Comparison of ENCODE assay signal across 36 cellular contexts in the genomic region with DNA sequence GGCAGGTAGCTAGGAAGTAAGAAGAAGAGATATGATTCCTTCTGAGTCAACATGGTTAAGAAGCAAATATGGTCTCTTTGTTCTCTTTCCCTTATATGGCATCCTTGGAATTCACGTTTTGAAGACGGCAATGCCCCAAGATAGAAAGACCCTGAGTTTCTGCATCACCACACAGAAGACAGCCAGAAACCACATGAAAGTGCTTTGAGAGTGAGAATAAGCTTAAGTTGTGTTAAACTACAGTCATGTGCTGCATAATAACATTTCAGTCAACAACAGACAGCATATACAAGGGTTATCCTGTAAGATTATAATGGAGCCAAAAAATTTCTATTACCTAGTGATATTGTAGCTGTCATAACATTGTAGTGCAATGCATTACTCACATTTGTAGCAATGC.
"Had no signal": no experiment of that assay in that cellular context is flagged by ENCODE, and none has a peak within 500 bp of the region (broad histone marks: within the 10 kb centered on the region; RNA-seq: fewer than 3 reads in every experiment).

No MANE protein-coding gene starts in this region.

- H3K27ac ChIP-seq: ascending aorta, cardiac muscle cell, VCaP had no signal

- H3K27ac Mint-ChIP-seq: activated B cell treated with CpG ODN at 0.5 μM for 24 hours; activated CD4-positive, alpha-beta memory T cell treated with anti-CD3 and anti-CD28 coated beads for 36 hours; activated CD4-positive, alpha-beta T cell treated with anti-CD3 and anti-CD28 coated beads, Interleukin-2, amount 10 ng/mL, durations not matched to agents 24 days and 14 days; activated CD8-positive, alpha-beta T cell treated with anti-CD3 and anti-CD28 coated beads for 36 hours; activated naive CD4-positive, alpha-beta T cell treated with anti-CD3 and anti-CD28 coated beads, Interleukin-2, amount 10 ng/mL, durations not matched to agents 7 days and 5 days; activated naive CD4-positive, alpha-beta T cell treated with anti-CD3 and anti-CD28 coated beads, Interleukin-2, amount 50 U/mL, for 24 hours; activated naive CD8-positive, alpha-beta T cell; activated naive CD8-positive, alpha-beta T cell treated with anti-CD3 and anti-CD28 coated beads, Interleukin-2, amount 10 ng/mL, durations not matched to agents 7 days and 5 days; activated naive CD8-positive, alpha-beta T cell treated with anti-CD3 and anti-CD28 coated beads, Interleukin-2, amount 50 U/mL, for 24 hours; activated T-cell treated with anti-CD3 and anti-CD28 coated beads, Interleukin-2, amount 50 U/mL, for 24 hours; activated T-helper 2 cell treated with anti-CD3 and anti-CD28 coated beads, Interferon-gamma antibody, Interleukin-2, Interleukin-4, amounts not matched to agents 10 μg/mL and 5 μg/mL and 100 μg/mL, durations not matched to agents 14 hours and 24 hours and 36 hours; brain; T-helper 1 cell treated with Interleukin-12 subunit alpha and Interleukin-12 subunit beta and Interleukin-4 antibody, amounts not matched to agents 30 μg/mL and 1 μg/mL, for 36 hours; T-helper 2 cell treated with Interferon-gamma antibody and Interleukin-4, amounts not matched to agents 5 μg/mL and 100 μg/mL, for 36 hours had no signal

- FAIRE-seq: bronchial epithelial cell, TTC549 had no signal

- H3K9me3 ChIP-seq: ascending aorta had no signal

- H3K4me1 Mint-ChIP-seq: activated B cell treated with CpG ODN at 0.5 μM for 24 hours; activated CD4-positive, alpha-beta T cell treated with anti-CD3 and anti-CD28 coated beads, Interleukin-2, amount 10 ng/mL, durations not matched to agents 24 days and 14 days; activated naive CD4-positive, alpha-beta T cell treated with anti-CD3 and anti-CD28 coated beads, Interleukin-2, amount 10 ng/mL, durations not matched to agents 7 days and 5 days; activated naive CD4-positive, alpha-beta T cell treated with anti-CD3 and anti-CD28 coated beads, Interleukin-2, amount 50 U/mL, for 24 hours; activated naive CD8-positive, alpha-beta T cell treated with anti-CD3 and anti-CD28 coated beads, Interleukin-2, amount 10 ng/mL, durations not matched to agents 7 days and 5 days; activated naive CD8-positive, alpha-beta T cell treated with anti-CD3 and anti-CD28 coated beads, Interleukin-2, amount 50 U/mL, for 24 hours; brain; central memory CD8-positive, alpha-beta T cell had no signal

- ATAC-seq: activated CD8-positive, alpha-beta T cell treated with anti-CD3 and anti-CD28 coated beads for 36 hours; activated naive CD8-positive, alpha-beta T cell treated with anti-CD3 and anti-CD28 coated beads, Interleukin-2, amount 50 U/mL, for 24 hours had no signal

- H3K27me3 Mint-ChIP-seq: activated CD4-positive, alpha-beta T cell treated with anti-CD3 and anti-CD28 coated beads, Interleukin-2, amount 10 ng/mL, durations not matched to agents 24 days and 14 days; activated naive CD4-positive, alpha-beta T cell treated with anti-CD3 and anti-CD28 coated beads, Interleukin-2, amount 10 ng/mL, durations not matched to agents 7 days and 5 days; activated naive CD8-positive, alpha-beta T cell; activated naive CD8-positive, alpha-beta T cell treated with anti-CD3 and anti-CD28 coated beads, Interleukin-2, amount 10 ng/mL, durations not matched to agents 7 days and 5 days; activated naive CD8-positive, alpha-beta T cell treated with anti-CD3 and anti-CD28 coated beads, Interleukin-2, amount 50 U/mL, for 24 hours; brain; central memory CD8-positive, alpha-beta T cell had no signal

- H3K9me3 Mint-ChIP-seq: activated B cell treated with CpG ODN at 0.5 μM for 24 hours; activated CD4-positive, alpha-beta memory T cell treated with anti-CD3 and anti-CD28 coated beads for 36 hours; activated CD4-positive, alpha-beta T cell treated with anti-CD3 and anti-CD28 coated beads, Interleukin-2, amount 10 ng/mL, durations not matched to agents 24 days and 14 days; activated CD8-positive, alpha-beta T cell treated with anti-CD3 and anti-CD28 coated beads for 36 hours; activated naive CD4-positive, alpha-beta T cell treated with anti-CD3 and anti-CD28 coated beads, Interleukin-2, amount 10 ng/mL, durations not matched to agents 7 days and 5 days; activated naive CD8-positive, alpha-beta T cell treated with anti-CD3 and anti-CD28 coated beads, Interleukin-2, amount 10 ng/mL, durations not matched to agents 7 days and 5 days; activated naive CD8-positive, alpha-beta T cell treated with anti-CD3 and anti-CD28 coated beads, Interleukin-2, amount 50 U/mL, for 24 hours; activated T-cell treated with anti-CD3 and anti-CD28 coated beads, Interleukin-2, amount 50 U/mL, for 24 hours; activated T-helper 2 cell treated with anti-CD3 and anti-CD28 coated beads, Interferon-gamma antibody, Interleukin-2, Interleukin-4, amounts not matched to agents 10 μg/mL and 5 μg/mL and 100 μg/mL, durations not matched to agents 14 hours and 24 hours and 36 hours; central memory CD8-positive, alpha-beta T cell; T-helper 1 cell treated with Interleukin-12 subunit alpha and Interleukin-12 subunit beta and Interleukin-4 antibody, amounts not matched to agents 30 μg/mL and 1 μg/mL, for 36 hours; T-helper 2 cell treated with Interferon-gamma antibody and Interleukin-4, amounts not matched to agents 5 μg/mL and 100 μg/mL, for 36 hours had no signal

- H3K4me3 Mint-ChIP-seq: activated B cell treated with CpG ODN at 0.5 μM for 24 hours; activated CD4-positive, alpha-beta memory T cell treated with anti-CD3 and anti-CD28 coated beads for 36 hours; activated CD4-positive, alpha-beta T cell treated with anti-CD3 and anti-CD28 coated beads, Interleukin-2, amount 10 ng/mL, durations not matched to agents 24 days and 14 days; activated CD8-positive, alpha-beta T cell treated with anti-CD3 and anti-CD28 coated beads for 36 hours; activated naive CD4-positive, alpha-beta T cell treated with anti-CD3 and anti-CD28 coated beads, Interleukin-2, amount 10 ng/mL, durations not matched to agents 7 days and 5 days; activated naive CD4-positive, alpha-beta T cell treated with anti-CD3 and anti-CD28 coated beads, Interleukin-2, amount 50 U/mL, for 24 hours; activated naive CD8-positive, alpha-beta T cell; activated naive CD8-positive, alpha-beta T cell treated with anti-CD3 and anti-CD28 coated beads, Interleukin-2, amount 10 ng/mL, durations not matched to agents 7 days and 5 days; activated naive CD8-positive, alpha-beta T cell treated with anti-CD3 and anti-CD28 coated beads, Interleukin-2, amount 50 U/mL, for 24 hours; activated T-cell treated with anti-CD3 and anti-CD28 coated beads, Interleukin-2, amount 50 U/mL, for 24 hours; brain; central memory CD8-positive, alpha-beta T cell; T-helper 1 cell treated with Interleukin-12 subunit alpha and Interleukin-12 subunit beta and Interleukin-4 antibody, amounts not matched to agents 30 μg/mL and 1 μg/mL, for 36 hours; T-helper 2 cell treated with Interferon-gamma antibody and Interleukin-4, amounts not matched to agents 5 μg/mL and 100 μg/mL, for 36 hours had no signal

- H3K36me3 ChIP-seq: ascending aorta, cardiac muscle cell had no signal

- H3K4me1 ChIP-seq: ascending aorta had no signal

- H3K27me3 ChIP-seq: ascending aorta, cardiac muscle cell had no signal

- H3K36me3 Mint-ChIP-seq: activated CD4-positive, alpha-beta memory T cell treated with anti-CD3 and anti-CD28 coated beads for 36 hours; activated naive CD4-positive, alpha-beta T cell treated with anti-CD3 and anti-CD28 coated beads, Interleukin-2, amount 10 ng/mL, durations not matched to agents 7 days and 5 days; activated naive CD4-positive, alpha-beta T cell treated with anti-CD3 and anti-CD28 coated beads, Interleukin-2, amount 50 U/mL, for 24 hours; activated naive CD8-positive, alpha-beta T cell; activated naive CD8-positive, alpha-beta T cell treated with anti-CD3 and anti-CD28 coated beads, Interleukin-2, amount 10 ng/mL, durations not matched to agents 7 days and 5 days; brain had no signal

- DNase-seq: activated B cell treated with CpG ODN at 0.5 μM for 24 hours; activated CD4-positive, alpha-beta memory T cell treated with anti-CD3 and anti-CD28 coated beads for 36 hours; activated CD4-positive, alpha-beta T cell treated with anti-CD3 and anti-CD28 coated beads for 4 hours; activated CD4-positive, alpha-beta T cell treated with anti-CD3 and anti-CD28 coated beads, Interleukin-2, amount 10 ng/mL, durations not matched to agents 24 days and 14 days; activated CD4-positive, alpha-beta T cell treated with anti-CD3 and anti-CD28 coated beads, Interleukin-2, amount 50 U/mL, for 1 hour; activated CD4-positive, alpha-beta T cell treated with anti-CD3 and anti-CD28 coated beads, Interleukin-2, amount 50 U/mL, for 4 hours; activated CD4-positive, CD25-positive, alpha-beta regulatory T cell treated with anti-CD3 and anti-CD28 coated beads, Interleukin-2, amount 50 U/mL, for 72 hours; activated CD8-positive, alpha-beta memory T cell treated with anti-CD3 and anti-CD28 coated beads, Interleukin-2, amount 50 U/mL, for 48 hours; activated CD8-positive, alpha-beta T cell treated with anti-CD3 and anti-CD28 coated beads for 36 hours; activated effector memory CD4-positive, alpha-beta T cell treated with Interleukin-2 at 50 U/mL for 16 hours; activated gamma-delta T cell; activated naive CD4-positive, alpha-beta T cell treated with anti-CD3 and anti-CD28 coated beads, Interleukin-2, amount 10 ng/mL, durations not matched to agents 7 days and 5 days; activated naive CD4-positive, alpha-beta T cell treated with Interleukin-2 at 50 U/mL for 16 hours; activated naive CD8-positive, alpha-beta T cell treated with anti-CD3 and anti-CD28 coated beads, Interleukin-2, amount 10 ng/mL, durations not matched to agents 7 days and 5 days; activated naive CD8-positive, alpha-beta T cell treated with anti-CD3 and anti-CD28 coated beads, Interleukin-2, amount 50 U/mL, for 24 hours; activated T-cell treated with anti-CD3 and anti-CD28 coated beads, Interleukin-2, amount 50 U/mL, for 24 hours; activated T-cell treated with anti-CD3 and anti-CD28 coated beads, Interleukin-2, amount 50 U/mL, for 48 hours; amygdala; anterior cingulate cortex; caudate nucleus; cerebellar nuclear complex; T-helper 1 cell; T-helper 2 cell; T-helper 9 cell had no signal

- H3K4me3 ChIP-seq: ascending aorta, cardiac muscle cell had no signal
